21 cellular contexts compared by ENCODE assay signal in the genomic region with DNA sequence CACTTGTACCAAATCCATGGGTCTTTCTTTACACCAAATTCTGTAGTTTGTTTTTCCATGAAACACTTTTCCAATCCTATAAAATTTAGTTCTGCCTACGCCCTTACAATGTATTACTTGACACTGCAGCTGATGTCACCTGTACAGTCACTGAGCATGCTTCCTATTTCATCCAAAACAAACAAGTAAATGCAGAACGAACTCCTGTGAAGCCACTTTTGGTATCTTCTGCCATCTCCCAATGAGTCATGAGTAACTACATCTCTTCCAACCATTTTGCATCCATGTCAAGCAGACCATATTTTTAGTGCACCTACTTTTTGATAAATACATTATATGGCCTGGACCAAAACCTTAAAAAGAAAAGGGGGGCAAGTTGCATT. TPM values are rescaled to one million over a fixed set of nuclear protein-coding genes. Genes with fewer than 3 reads are reported as not detected.
DNase-seq lines count a peak whose midpoint lies in the region; ATAC-seq and TF ChIP-seq lines count a peak whose summit lies in the region.
"Had no signal": no experiment of that assay in that cellular context is flagged by ENCODE, and none has a peak within 500 bp of the region (broad histone marks: within the 10 kb centered on the region; RNA-seq: fewer than 3 reads in every experiment).

No MANE protein-coding gene starts in this region.

- peak overlapping the region; percentile 57 for H3K4me2 ChIP-seq in PC-3 (ENCODE audit: low read length)

- H3K27me3 Mint-ChIP-seq in endothelial cell (ENCODE audit: unreplicated experiment) = no peaks in the 10 kb centered on the region
- H3K27me3 Mint-ChIP-seq: IgD-negative memory B cell had no signal

- H3K4me3 Mint-ChIP-seq in endothelial cell (ENCODE audit: unreplicated experiment) = no peak overlapping the region
- H3K4me3 Mint-ChIP-seq: IgD-negative memory B cell; T-helper 2 cell treated with Interferon-gamma antibody and Interleukin-4, amounts not matched to agents 5 μg/mL and 100 μg/mL, for 36 hours had no signal

- no peaks in the 10 kb centered on the region for H3K9me3 ChIP-seq in PC-3 (ENCODE audit: low read length)

- peaks cover 26% of the 10 kb centered on the region for H3K4me1 ChIP-seq in PC-3 (ENCODE audit: insufficient read depth, low read length)

- H3K4me1 Mint-ChIP-seq in endothelial cell (ENCODE audit: unreplicated experiment) = peaks cover 17% of the 10 kb centered on the region

- ATAC-seq in PC-3 (peak; percentile 91), HG02678 (IDR thresholded peaks at IDR 0.05; ENCODE audit: unreplicated experiment) (no peak)

- H3K9me3 Mint-ChIP-seq in endothelial cell (ENCODE audit: unreplicated experiment) = no peaks in the 10 kb centered on the region
- H3K9me3 Mint-ChIP-seq: T-helper 2 cell treated with Interferon-gamma antibody and Interleukin-4, amounts not matched to agents 5 μg/mL and 100 μg/mL, for 36 hours had no signal

- CTCF ChIA-PET in PC-3 (lab: Charles Lee) = no interaction called here

- DNase-seq in SKM-1 (lab: John Stamatoyannopoulos, UW; ENCODE audit: unreplicated experiment) = peak; percentile 4
- DNase-seq in SKM-1 treated with dmso at 0.1 percent for 144 hours (lab: John Stamatoyannopoulos, UW; ENCODE audit: unreplicated experiment) = no peak
- DNase-seq in PC-3 = peak; percentile 71
- DNase-seq in endothelial cell (ENCODE audit: low spot score) = no peak
- no peak for DNase-seq in RPMI8226
- DNase-seq in erythroblast (lab: John Stamatoyannopoulos, UW) = no peak
- DNase-seq: GDM1; Karpas-422; MG63; NCI-H1092; NCI-H1436 treated with DMSO at 0.1 percent for 48 hours; NCI-H1930; NCI-H2227 treated with DMSO at 0.1 percent for 48 hours; NCI-H510A; NCI-H774; NK-92 treated with Interleukin-12 subunit alpha and Interleukin-12 subunit beta, amount 100 ng/mL, for 24 hours; Right ventricle myocardium superior had no signal

- H3K27ac ChIP-seq in PC-3 (ENCODE audit: low read length) = peak overlapping the region; percentile 79
- H3K27ac ChIP-seq: C4-2B had no signal

- H3K27ac Mint-ChIP-seq in endothelial cell (ENCODE audit: unreplicated experiment) = peak overlapping the region; percentile 10
- H3K27ac Mint-ChIP-seq: IgD-negative memory B cell; T-helper 2 cell treated with Interferon-gamma antibody and Interleukin-4, amounts not matched to agents 5 μg/mL and 100 μg/mL, for 36 hours had no signal

- H3K36me3 Mint-ChIP-seq in endothelial cell (ENCODE audit: low read depth, unreplicated experiment) = peaks cover 20% of the 10 kb centered on the region
- H3K36me3 Mint-ChIP-seq: IgD-negative memory B cell had no signal

- POLR2A ChIA-PET in PC-3 (lab: Charles Lee; ENCODE audit: unreplicated experiment) = no interaction called here

- no peaks in the 10 kb centered on the region for H3K27me3 ChIP-seq in PC-3 (ENCODE audit: low read length)
- H3K27me3 ChIP-seq: MG63 had no signal

- no peaks in the 10 kb centered on the region for H3K79me2 ChIP-seq in PC-3 (ENCODE audit: low read length)

- H3K36me3 ChIP-seq in PC-3 (ENCODE audit: low read depth, low read length) = no peaks in the 10 kb centered on the region
- H3K36me3 ChIP-seq: MG63 had no signal

- TF ChIP-seq CTCF in PC-3 (conservative IDR thresholded peaks at IDR 0.05; ENCODE audit: low read depth, low read length) (no peak), endothelial cell (IDR thresholded peaks at IDR 0.05; ENCODE audit: unreplicated experiment) (no peak)

- peak overlapping the region; percentile 16; the same call in 1 of the 2 replicates for H3K4me3 ChIP-seq in PC-3 (ENCODE audit: low read length)
- H3K4me3 ChIP-seq: MG63 had no signal

- TF ChIP-seq POLR2A in erythroblast (IDR thresholded peaks at IDR 0.05; ENCODE audit: low read length) = no peak

- no peak overlapping the region for H3K9ac ChIP-seq in PC-3 (ENCODE audit: low read length)

- no peaks in the 10 kb centered on the region for H3F3A ChIP-seq in PC-3 (ENCODE audit: low read length, unreplicated experiment)

- H4K20me1 ChIP-seq in PC-3 (ENCODE audit: low read length) = no peaks in the 10 kb centered on the region

- intact Hi-C loops in PC-3 (cut with micrococcal nuclease) = loop anchor here (2.0 to 5.0 kb wide), 2 partner anchors 57 to 105 kb away; no protein-coding TSS in a partner anchor

- H2AFZ ChIP-seq in PC-3 (ENCODE audit: low read length) = no peak overlapping the region

- BruUV-seq in PC-3 (replicated peaks; lab: Mats Ljungman, UMichigan) = no TSS peak

- H3K9me2 ChIP-seq in PC-3 (replicated peaks; ENCODE audit: low read length) = no peaks in the 10 kb centered on the region

RNA-seq across cellular contexts. Expression of a gene that starts 42.4 kb away (rescaled TPM):
- 88.6 and 96.8 TPM in 2 replicates for total RNA-seq in PC-3 (2014; rRNA removed)
- 18.4 TPM for total RNA-seq in endothelial cell (ENCODE audit: unreplicated experiment)

Comparison
In these comparisons a context has a peak if more than half of its experiments do, and no peak if none do; other contexts are left out.
1. DNase-seq: peak in SKM-1 (single experiment) and PC-3 (single experiment); none in SKM-1 treated with dmso at 0.1 percent for 144 hours (single experiment), endothelial cell (single experiment), RPMI8226 (single experiment) and erythroblast (0 of 2).